ENCODE assay signal across 22 cellular contexts in genomic region chr18:79917351-79918088, GRCh38. TPM values are rescaled to one million over a fixed set of nuclear protein-coding genes. Genes with fewer than 3 reads are reported as not detected.
DNase-seq lines count a peak whose midpoint lies in the region; ATAC-seq and TF ChIP-seq lines count a peak whose summit lies in the region.
"Had no signal": no experiment of that assay in that cellular context is flagged by ENCODE, and none has a peak within 500 bp of the region (broad histone marks: within the 10 kb centered on the region; RNA-seq: fewer than 3 reads in every experiment).

No MANE protein-coding gene starts in this region.

- 98% methylated on average over 24 of the region's 24 CpGs for WGBS in sigmoid colon, 2 donors

- H3K27ac Mint-ChIP-seq in activated CD4-positive, alpha-beta memory T cell treated with anti-CD3 and anti-CD28 coated beads, Interleukin-2, amount 10 ng/mL, durations not matched to agents 7 days and 5 days, result no peak overlapping the region
- H3K27ac Mint-ChIP-seq: activated naive CD4-positive, alpha-beta T cell treated with anti-CD3 and anti-CD28 coated beads, Interleukin-2, amount 50 U/mL, for 24 hours; CD8-positive, alpha-beta T cell; stimulated activated memory B cell treated with anti-CD40 and anti-IgM and Interleukin-4, amounts not matched to agents 10 μg/mL and 1 μg/mL and 100 μg/mL, for 72 hours had no signal

- H3K27ac ChIP-seq in lower lobe of right lung, result no peak overlapping the region
- H3K27ac ChIP-seq in sigmoid colon, result no peak overlapping the region
- H3K27ac ChIP-seq: pancreas, thyroid gland had no signal

- intact Hi-C loops in lower lobe of right lung (cut with DNase I) (no loop called here), sigmoid colon (cut with DNase I) (no loop called here)

- peaks cover 37% of the 10 kb centered on the region for H3K36me3 Mint-ChIP-seq in activated CD4-positive, alpha-beta memory T cell treated with anti-CD3 and anti-CD28 coated beads, Interleukin-2, amount 10 ng/mL, durations not matched to agents 7 days and 5 days (ENCODE audit: low read depth)

- H3K27me3 Mint-ChIP-seq in activated CD4-positive, alpha-beta memory T cell treated with anti-CD3 and anti-CD28 coated beads, Interleukin-2, amount 10 ng/mL, durations not matched to agents 7 days and 5 days, result no peaks in the 10 kb centered on the region
- H3K27me3 Mint-ChIP-seq: activated naive CD4-positive, alpha-beta T cell treated with anti-CD3 and anti-CD28 coated beads, Interleukin-2, amount 50 U/mL, for 24 hours; stimulated activated memory B cell treated with anti-CD40 and anti-IgM and Interleukin-4, amounts not matched to agents 10 μg/mL and 1 μg/mL and 100 μg/mL, for 72 hours had no signal

- H3K9me3 ChIP-seq in lower lobe of right lung (no peaks in the 10 kb centered on the region), sigmoid colon (no peaks in the 10 kb centered on the region)
- H3K9me3 ChIP-seq: pancreas, SK-N-SH, thyroid gland had no signal

- peaks cover 2% of the 10 kb centered on the region for H3K9me3 Mint-ChIP-seq in activated CD4-positive, alpha-beta memory T cell treated with anti-CD3 and anti-CD28 coated beads, Interleukin-2, amount 10 ng/mL, durations not matched to agents 7 days and 5 days
- H3K9me3 Mint-ChIP-seq: activated naive CD4-positive, alpha-beta T cell treated with anti-CD3 and anti-CD28 coated beads, Interleukin-2, amount 50 U/mL, for 24 hours; CD8-positive, alpha-beta T cell; stimulated activated memory B cell treated with anti-CD40 and anti-IgM and Interleukin-4, amounts not matched to agents 10 μg/mL and 1 μg/mL and 100 μg/mL, for 72 hours had no signal

- no peak for TF ChIP-seq EP300 in sigmoid colon (IDR thresholded peaks at IDR 0.05)

- POLR2A ChIA-PET in activated CD4-positive, alpha-beta memory T cell treated with anti-CD3 and anti-CD28 coated beads, Interleukin-2, amount 10 ng/mL, durations not matched to agents 7 days and 5 days (lab: Charles Lee), result no interaction called here

- no peaks in the 10 kb centered on the region for H3K27me3 ChIP-seq in lower lobe of right lung (ENCODE audit: low read depth)
- H3K27me3 ChIP-seq in sigmoid colon, result no peaks in the 10 kb centered on the region
- H3K27me3 ChIP-seq: pancreas, thyroid gland had no signal

- peaks cover 5% of the 10 kb centered on the region for H3K4me1 Mint-ChIP-seq in activated CD4-positive, alpha-beta memory T cell treated with anti-CD3 and anti-CD28 coated beads, Interleukin-2, amount 10 ng/mL, durations not matched to agents 7 days and 5 days

- TF ChIP-seq POLR2A in sigmoid colon (IDR thresholded peaks at IDR 0.05), result no peak

- no peak overlapping the region for H3K4me3 ChIP-seq in lower lobe of right lung
- no peak overlapping the region for H3K4me3 ChIP-seq in sigmoid colon
- H3K4me3 ChIP-seq: pancreas, thyroid gland had no signal

- peaks cover 46% of the 10 kb centered on the region for H3K36me3 ChIP-seq in lower lobe of right lung
- peaks cover 9 to 57% (median 16%) of the 10 kb centered on the region in 4 donors for H3K36me3 ChIP-seq in sigmoid colon

- peak; percentile 30 for DNase-seq in GM20000 (ENCODE audit: low spot score)
- DNase-seq in activated CD4-positive, alpha-beta memory T cell treated with anti-CD3 and anti-CD28 coated beads, Interleukin-2, amount 10 ng/mL, durations not matched to agents 7 days and 5 days, result peak; percentile 9
- peak; percentile 31 for DNase-seq in lower lobe of right lung
- peak; percentile 53 for DNase-seq in sigmoid colon
- no peak for DNase-seq in kidney tubule cell (ENCODE audit: low spot score)
- no peak for DNase-seq in HPDE6-E6E7 (ENCODE audit: extremely low spot score)
- DNase-seq: activated CD4-positive, CD25-positive, alpha-beta regulatory T cell; DMS79; glutamatergic neuron; NCI-H1105 treated with DMSO at 0.1 percent for 48 hours; NCI-H2107; NCI-H510A treated with DMSO at 0.1 percent for 48 hours; NK-92 treated with Interleukin-12 subunit alpha and Interleukin-12 subunit beta, amount 100 ng/mL, for 24 hours; SK-N-SH; thyroid gland had no signal

- no peak for TF ChIP-seq CTCF in GM20000 (IDR thresholded peaks at IDR 0.05; ENCODE audit: extremely low read depth, missing control alignments)
- no peak for TF ChIP-seq CTCF in lower lobe of right lung (IDR thresholded peaks at IDR 0.05)
- no peak for TF ChIP-seq CTCF in sigmoid colon (IDR thresholded peaks at IDR 0.05)

- no peak overlapping the region for H3K4me3 Mint-ChIP-seq in activated CD4-positive, alpha-beta memory T cell treated with anti-CD3 and anti-CD28 coated beads, Interleukin-2, amount 10 ng/mL, durations not matched to agents 7 days and 5 days
- H3K4me3 Mint-ChIP-seq: activated naive CD4-positive, alpha-beta T cell treated with anti-CD3 and anti-CD28 coated beads, Interleukin-2, amount 50 U/mL, for 24 hours; CD8-positive, alpha-beta T cell; stimulated activated memory B cell treated with anti-CD40 and anti-IgM and Interleukin-4, amounts not matched to agents 10 μg/mL and 1 μg/mL and 100 μg/mL, for 72 hours had no signal

- CTCF ChIA-PET in activated CD4-positive, alpha-beta memory T cell treated with anti-CD3 and anti-CD28 coated beads, Interleukin-2, amount 10 ng/mL, durations not matched to agents 7 days and 5 days (lab: Charles Lee), result no interaction called here

- no peaks in the 10 kb centered on the region for H3K4me1 ChIP-seq in lower lobe of right lung
- H3K4me1 ChIP-seq in sigmoid colon, result no peaks in the 10 kb centered on the region
- H3K4me1 ChIP-seq: pancreas had no signal

- ATAC-seq in lower lobe of right lung, result peak; percentile 11 to 34
- no peak for ATAC-seq in GM18498 (IDR thresholded peaks at IDR 0.05; ENCODE audit: unreplicated experiment)
- no peak for ATAC-seq in HG02642 (IDR thresholded peaks at IDR 0.05; ENCODE audit: poor library complexity, unreplicated experiment)
- ATAC-seq: CD8-positive, alpha-beta T cell; pancreas; stimulated activated memory B cell treated with anti-CD40 and anti-IgM and Interleukin-4, amounts not matched to agents 10 μg/mL and 1 μg/mL and 100 μg/mL, for 72 hours had no signal

RNA-seq across cellular contexts. Expression of gene SLC66A2, which starts 33.9 kb away (rescaled TPM):
- total RNA-seq in activated CD4-positive, alpha-beta memory T cell treated with anti-CD3 and anti-CD28 coated beads, Interleukin-2, amount 10 ng/mL, durations not matched to agents 7 days and 5 days, result 10 to 100 TPM; 28.6 to 32.0 TPM
- total RNA-seq in lower lobe of right lung, result 54.2 TPM
- 10 to 100 TPM; 27.3 to 33.2 (median 32.0) TPM for total RNA-seq in sigmoid colon
- polyA plus RNA-seq in sigmoid colon, result 10 to 100 TPM; 36.0 to 59.4 (median 49.2) TPM

RNA-seq across cellular contexts. Expression of gene HSBP1L1, which starts 46.9 kb away (rescaled TPM):
- 1 to 10 TPM; 9.0 to 9.2 TPM for total RNA-seq in activated CD4-positive, alpha-beta memory T cell treated with anti-CD3 and anti-CD28 coated beads, Interleukin-2, amount 10 ng/mL, durations not matched to agents 7 days and 5 days
- total RNA-seq in lower lobe of right lung, result 46.6 TPM
- 10 to 100 TPM; 15.8 to 21.0 (median 19.3) TPM for total RNA-seq in sigmoid colon
- polyA plus RNA-seq in sigmoid colon, result 10 to 100 TPM; 37.9 to 86.5 (median 51.1) TPM
- total RNA-seq: myocyte had no signal

Comparison
In these comparisons a context has a peak if more than half of its experiments do, and no peak if none do; other contexts are left out.
1. DNase-seq: peak in GM20000 (single experiment), activated CD4-positive, alpha-beta memory T cell treated with anti-CD3 and anti-CD28 coated beads, Interleukin-2, amount 10 ng/mL, durations not matched to agents 7 days and 5 days (single experiment), lower lobe of right lung (single experiment) and sigmoid colon (single experiment); none in kidney tubule cell (single experiment) and HPDE6-E6E7 (single experiment).
2. ATAC-seq: peak in lower lobe of right lung (2 of 2); none in GM18498 (single experiment) and HG02642 (single experiment).